In genomic region chr21:46056450-46056903, GRCh38 we compare ENCODE assay signal across 8 cellular contexts. TPM values are rescaled to one million over a fixed set of nuclear protein-coding genes. Genes with fewer than 3 reads are reported as not detected.
DNase-seq lines count a peak whose midpoint lies in the region; ATAC-seq and TF ChIP-seq lines count a peak whose summit lies in the region.

No MANE protein-coding gene starts in this region.

- peak overlapping the region; percentile 97 for H3K27ac Mint-ChIP-seq in osteocyte (ENCODE audit: unreplicated experiment)

- no peaks in the 10 kb centered on the region for H3K9me3 Mint-ChIP-seq in osteocyte (ENCODE audit: unreplicated experiment)

- ATAC-seq in GM21723 (IDR thresholded peaks at IDR 0.05; ENCODE audit: unreplicated experiment), result no peak

- TF ChIP-seq CTCF in foreskin fibroblast (IDR thresholded peaks at IDR 0.05; ENCODE audit: low read depth, low read length), result no peak
- TF ChIP-seq CTCF in osteocyte (IDR thresholded peaks at IDR 0.05), result no peak

- no peaks in the 10 kb centered on the region for H3K27me3 Mint-ChIP-seq in osteocyte (ENCODE audit: unreplicated experiment)

- peak; percentile 21 for DNase-seq in stimulated activated CD4-positive, alpha-beta T cell treated with anti-CD3 and anti-CD28 coated beads, Interleukin-15, amount 100 ng/mL, for 24 hours
- DNase-seq in stimulated activated CD4-positive, alpha-beta T cell treated with anti-CD3 and anti-CD28 coated beads, Interleukin-2, amount 100 ng/mL, for 48 hours, result no peak
- DNase-seq in foreskin fibroblast (peak; percentile 97), osteocyte (ENCODE audit: extremely low spot score, unreplicated experiment) (peak; percentile 88), HT-29 (ENCODE audit: low spot score) (no peak), activated gamma-delta T cell treated with Interleukin-2 at 50 U/mL for 16 hours (no peak), iPS-NIHi11 (ENCODE audit: low spot score) (no peak)

- peak overlapping the region; percentile 40 for H3K4me3 Mint-ChIP-seq in osteocyte (ENCODE audit: unreplicated experiment)

- peak overlapping the region in 1 of 2 donors; percentile 24 for H3K4me3 ChIP-seq in foreskin fibroblast (ENCODE audit: low read depth in 1 of 2, low read length in 2 of 2)

- peaks cover 58% of the 10 kb centered on the region for H3K4me1 Mint-ChIP-seq in osteocyte (ENCODE audit: unreplicated experiment)

- no peaks in the 10 kb centered on the region for H3K36me3 Mint-ChIP-seq in osteocyte (ENCODE audit: unreplicated experiment)

RNA-seq across cellular contexts. Expression of gene COL6A2, which starts 41.4 kb away (rescaled TPM):
- total RNA-seq in osteocyte, result 1,821 and 1,951 TPM in 2 replicates
- not detected in 2 replicates for total RNA-seq in HT-29 (2014; rRNA removed; shearing (Covaris generic))

Comparison
In these comparisons a context has a peak if more than half of its experiments do, and no peak if none do; other contexts are left out.
1. DNase-seq: peak in stimulated activated CD4-positive, alpha-beta T cell treated with anti-CD3 and anti-CD28 coated beads, Interleukin-15, amount 100 ng/mL, for 24 hours (single experiment), foreskin fibroblast (2 of 2) and osteocyte (single experiment); none in stimulated activated CD4-positive, alpha-beta T cell treated with anti-CD3 and anti-CD28 coated beads, Interleukin-2, amount 100 ng/mL, for 48 hours (0 of 2), HT-29 (single experiment), activated gamma-delta T cell treated with Interleukin-2 at 50 U/mL for 16 hours (single experiment) and iPS-NIHi11 (single experiment).
2. RNA of gene COL6A2, which starts 41.4 kb away (total RNA-seq): 1,821 to 1,951 TPM in osteocyte; not detected in HT-29; every median in the first group is over 1,000 times any median in the second.